ENCODE assay signal across 1 cellular context in the genomic region with DNA sequence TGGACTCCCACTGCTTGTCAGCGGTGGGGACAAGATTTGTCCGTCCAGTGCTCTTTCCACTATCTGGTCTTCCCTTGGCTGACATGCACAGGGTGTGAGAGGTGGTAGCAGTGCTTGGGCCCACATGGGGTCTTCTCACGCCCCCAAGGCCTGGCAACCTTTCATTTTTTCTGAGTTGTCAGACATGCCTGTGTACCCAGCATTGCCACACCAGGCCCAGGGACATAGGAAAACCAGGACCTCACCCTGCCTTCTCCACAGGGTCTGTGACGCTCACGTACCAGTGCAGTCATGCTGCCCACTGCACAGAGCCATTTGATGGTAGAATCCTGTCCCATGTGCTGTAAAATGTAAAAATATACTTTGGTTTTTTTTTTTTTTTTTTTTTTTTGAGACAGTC.
TF ChIP-seq lines count a peak whose summit lies in the region.

No MANE protein-coding gene starts in this region.

TF ChIP-seq in GM23338, 12 proteins besides CTCF, POLR2A, EP300 and RAD21 (continued from another document):
- TF ChIP-seq ETS1 (IDR thresholded peaks at IDR 0.05) (no peak), ZNF114 (CRISPR knock-in tag; IDR thresholded peaks at IDR 0.05) (no peak), EZH2 (IDR thresholded peaks at IDR 0.05; ENCODE audit: low read depth, unreplicated experiment) (no peak)
- TF ChIP-seq, protein P1, sequence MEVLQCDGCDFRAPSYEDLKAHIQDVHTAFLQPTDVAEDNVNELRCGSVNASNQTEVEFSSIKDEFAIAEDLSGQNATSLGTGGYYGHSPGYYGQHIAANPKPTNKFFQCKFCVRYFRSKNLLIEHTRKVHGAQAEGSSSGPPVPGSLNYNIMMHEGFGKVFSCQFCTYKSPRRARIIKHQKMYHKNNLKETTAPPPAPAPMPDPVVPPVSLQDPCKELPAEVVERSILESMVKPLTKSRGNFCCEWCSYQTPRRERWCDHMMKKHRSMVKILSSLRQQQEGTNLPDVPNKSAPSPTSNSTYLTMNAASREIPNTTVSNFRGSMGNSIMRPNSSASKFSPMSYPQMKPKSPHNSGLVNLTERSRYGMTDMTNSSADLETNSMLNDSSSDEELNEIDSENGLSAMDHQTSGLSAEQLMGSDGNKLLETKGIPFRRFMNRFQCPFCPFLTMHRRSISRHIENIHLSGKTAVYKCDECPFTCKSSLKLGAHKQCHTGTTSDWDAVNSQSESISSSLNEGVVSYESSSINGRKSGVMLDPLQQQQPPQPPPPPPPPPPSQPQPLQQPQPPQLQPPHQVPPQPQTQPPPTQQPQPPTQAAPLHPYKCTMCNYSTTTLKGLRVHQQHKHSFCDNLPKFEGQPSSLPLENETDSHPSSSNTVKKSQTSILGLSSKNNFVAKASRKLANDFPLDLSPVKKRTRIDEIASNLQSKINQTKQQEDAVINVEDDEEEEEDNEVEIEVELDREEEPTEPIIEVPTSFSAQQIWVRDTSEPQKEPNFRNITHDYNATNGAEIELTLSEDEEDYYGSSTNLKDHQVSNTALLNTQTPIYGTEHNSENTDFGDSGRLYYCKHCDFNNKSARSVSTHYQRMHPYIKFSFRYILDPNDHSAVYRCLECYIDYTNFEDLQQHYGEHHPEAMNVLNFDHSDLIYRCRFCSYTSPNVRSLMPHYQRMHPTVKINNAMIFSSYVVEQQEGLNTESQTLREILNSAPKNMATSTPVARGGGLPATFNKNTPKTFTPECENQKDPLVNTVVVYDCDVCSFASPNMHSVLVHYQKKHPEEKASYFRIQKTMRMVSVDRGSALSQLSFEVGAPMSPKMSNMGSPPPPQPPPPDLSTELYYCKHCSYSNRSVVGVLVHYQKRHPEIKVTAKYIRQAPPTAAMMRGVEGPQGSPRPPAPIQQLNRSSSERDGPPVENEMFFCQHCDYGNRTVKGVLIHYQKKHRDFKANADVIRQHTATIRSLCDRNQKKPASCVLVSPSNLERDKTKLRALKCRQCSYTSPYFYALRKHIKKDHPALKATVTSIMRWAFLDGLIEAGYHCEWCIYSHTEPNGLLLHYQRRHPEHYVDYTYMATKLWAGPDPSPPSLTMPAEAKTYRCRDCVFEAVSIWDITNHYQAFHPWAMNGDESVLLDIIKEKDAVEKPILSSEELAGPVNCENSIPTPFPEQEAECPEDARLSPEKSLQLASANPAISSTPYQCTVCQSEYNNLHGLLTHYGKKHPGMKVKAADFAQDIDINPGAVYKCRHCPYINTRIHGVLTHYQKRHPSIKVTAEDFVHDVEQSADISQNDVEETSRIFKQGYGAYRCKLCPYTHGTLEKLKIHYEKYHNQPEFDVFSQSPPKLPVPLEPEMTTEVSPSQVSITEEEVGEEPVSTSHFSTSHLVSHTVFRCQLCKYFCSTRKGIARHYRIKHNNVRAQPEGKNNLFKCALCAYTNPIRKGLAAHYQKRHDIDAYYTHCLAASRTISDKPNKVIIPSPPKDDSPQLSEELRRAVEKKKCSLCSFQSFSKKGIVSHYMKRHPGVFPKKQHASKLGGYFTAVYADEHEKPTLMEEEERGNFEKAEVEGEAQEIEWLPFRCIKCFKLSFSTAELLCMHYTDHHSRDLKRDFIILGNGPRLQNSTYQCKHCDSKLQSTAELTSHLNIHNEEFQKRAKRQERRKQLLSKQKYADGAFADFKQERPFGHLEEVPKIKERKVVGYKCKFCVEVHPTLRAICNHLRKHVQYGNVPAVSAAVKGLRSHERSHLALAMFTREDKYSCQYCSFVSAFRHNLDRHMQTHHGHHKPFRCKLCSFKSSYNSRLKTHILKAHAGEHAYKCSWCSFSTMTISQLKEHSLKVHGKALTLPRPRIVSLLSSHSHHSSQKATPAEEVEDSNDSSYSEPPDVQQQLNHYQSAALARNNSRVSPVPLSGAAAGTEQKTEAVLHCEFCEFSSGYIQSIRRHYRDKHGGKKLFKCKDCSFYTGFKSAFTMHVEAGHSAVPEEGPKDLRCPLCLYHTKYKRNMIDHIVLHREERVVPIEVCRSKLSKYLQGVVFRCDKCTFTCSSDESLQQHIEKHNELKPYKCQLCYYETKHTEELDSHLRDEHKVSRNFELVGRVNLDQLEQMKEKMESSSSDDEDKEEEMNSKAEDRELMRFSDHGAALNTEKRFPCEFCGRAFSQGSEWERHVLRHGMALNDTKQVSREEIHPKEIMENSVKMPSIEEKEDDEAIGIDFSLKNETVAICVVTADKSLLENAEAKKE (CRISPR knock-in tag; IDR thresholded peaks at IDR 0.05), result no peak
- TF ChIP-seq, protein P2, sequence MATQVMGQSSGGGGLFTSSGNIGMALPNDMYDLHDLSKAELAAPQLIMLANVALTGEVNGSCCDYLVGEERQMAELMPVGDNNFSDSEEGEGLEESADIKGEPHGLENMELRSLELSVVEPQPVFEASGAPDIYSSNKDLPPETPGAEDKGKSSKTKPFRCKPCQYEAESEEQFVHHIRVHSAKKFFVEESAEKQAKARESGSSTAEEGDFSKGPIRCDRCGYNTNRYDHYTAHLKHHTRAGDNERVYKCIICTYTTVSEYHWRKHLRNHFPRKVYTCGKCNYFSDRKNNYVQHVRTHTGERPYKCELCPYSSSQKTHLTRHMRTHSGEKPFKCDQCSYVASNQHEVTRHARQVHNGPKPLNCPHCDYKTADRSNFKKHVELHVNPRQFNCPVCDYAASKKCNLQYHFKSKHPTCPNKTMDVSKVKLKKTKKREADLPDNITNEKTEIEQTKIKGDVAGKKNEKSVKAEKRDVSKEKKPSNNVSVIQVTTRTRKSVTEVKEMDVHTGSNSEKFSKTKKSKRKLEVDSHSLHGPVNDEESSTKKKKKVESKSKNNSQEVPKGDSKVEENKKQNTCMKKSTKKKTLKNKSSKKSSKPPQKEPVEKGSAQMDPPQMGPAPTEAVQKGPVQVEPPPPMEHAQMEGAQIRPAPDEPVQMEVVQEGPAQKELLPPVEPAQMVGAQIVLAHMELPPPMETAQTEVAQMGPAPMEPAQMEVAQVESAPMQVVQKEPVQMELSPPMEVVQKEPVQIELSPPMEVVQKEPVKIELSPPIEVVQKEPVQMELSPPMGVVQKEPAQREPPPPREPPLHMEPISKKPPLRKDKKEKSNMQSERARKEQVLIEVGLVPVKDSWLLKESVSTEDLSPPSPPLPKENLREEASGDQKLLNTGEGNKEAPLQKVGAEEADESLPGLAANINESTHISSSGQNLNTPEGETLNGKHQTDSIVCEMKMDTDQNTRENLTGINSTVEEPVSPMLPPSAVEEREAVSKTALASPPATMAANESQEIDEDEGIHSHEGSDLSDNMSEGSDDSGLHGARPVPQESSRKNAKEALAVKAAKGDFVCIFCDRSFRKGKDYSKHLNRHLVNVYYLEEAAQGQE (IDR thresholded peaks at IDR 0.05; ENCODE audit: unreplicated experiment), result no peak
TF ChIP-seq in GM23338: peak in this region for 0.
